Comparison of ENCODE assay signal across 20 cellular contexts in genomic region chr7:106629521-106629920, GRCh38. TPM values are rescaled to one million over a fixed set of nuclear protein-coding genes. Genes with fewer than 3 reads are reported as not detected.
A peak's percentile ranks its signal among the peaks of the same experiment; 100 is the strongest.
DNase-seq lines count a peak whose midpoint lies in the region; TF ChIP-seq lines count a peak whose summit lies in the region.
"Had no signal": no experiment of that assay in that cellular context is flagged by ENCODE, and none has a peak within 500 bp of the region (broad histone marks: within the 10 kb centered on the region; RNA-seq: fewer than 3 reads in every experiment).

No MANE protein-coding gene starts in this region.

- H3K4me3 Mint-ChIP-seq in HFFc6 (peak overlapping the region; percentile 71; the same call in 1 of the 2 replicates), MCF 10A (ENCODE audit: unreplicated experiment) (no peak overlapping the region)
- H3K4me3 Mint-ChIP-seq: IgD-negative memory B cell had no signal

- POLR2A ChIA-PET in MCF 10A (lab: Yijun Ruan, JAX), result no interaction called here

- intact Hi-C loops in MCF 10A (cut with micrococcal nuclease), result no loop called here

- no peaks in the 10 kb centered on the region for H3K9me3 Mint-ChIP-seq in HFFc6
- no peaks in the 10 kb centered on the region for H3K9me3 Mint-ChIP-seq in MCF 10A (ENCODE audit: unreplicated experiment)
- H3K9me3 Mint-ChIP-seq: IgD-negative memory B cell had no signal

- DNase-seq in AG08396 (ENCODE audit: low spot score), result peak; percentile 31
- peak; percentile 57 for DNase-seq in HFFc6
- DNase-seq in dermis blood vessel endothelial cell, result peak; percentile 25
- peak; percentile 31 for DNase-seq in myocyte (ENCODE audit: low read depth)
- DNase-seq in MCF 10A (ENCODE audit: unreplicated experiment), result no peak
- DNase-seq in inferior parietal cortex (ENCODE audit: extremely low spot score), result no peak
- DNase-seq in NCI-H2171 (lab: John Stamatoyannopoulos, UW), result no peak
- no peak for DNase-seq in effector CD8-positive, alpha-beta T cell (lab: John Stamatoyannopoulos, UW)
- DNase-seq: activated CD4-positive, alpha-beta T cell treated with anti-CD3 and anti-CD28 coated beads for 4 hours; activated CD8-positive, alpha-beta memory T cell treated with anti-CD3 and anti-CD28 coated beads for 24 hours; activated T-cell treated with anti-CD3 and anti-CD28 coated beads, Interleukin-2, amount 50 U/mL, for 1 hour; amygdala; C1 segment of cervical spinal cord; central memory CD4-positive, alpha-beta T cell; NCI-H1436; NCI-H446; NCI-H82; psoas muscle; upper lobe of left lung had no signal

- CTCF ChIA-PET in MCF 10A (lab: Yijun Ruan, JAX), result interaction anchor here (0.6 to 1.0 kb wide), 2 partner anchors 14 to 326 kb away, joined by 3 read pairs; no protein-coding TSS in a partner anchor

- peaks cover 17% of the 10 kb centered on the region for H3K4me1 Mint-ChIP-seq in HFFc6 (ENCODE audit: low read depth)
- no peaks in the 10 kb centered on the region for H3K4me1 Mint-ChIP-seq in MCF 10A (ENCODE audit: insufficient read depth, unreplicated experiment)
- H3K4me1 Mint-ChIP-seq: IgD-negative memory B cell had no signal

- no peak for TF ChIP-seq CTCF in HFFc6 (IDR thresholded peaks at IDR 0.05)
- no peak for TF ChIP-seq CTCF in MCF 10A (IDR thresholded peaks at IDR 0.05; ENCODE audit: unreplicated experiment)

- H3K27me3 Mint-ChIP-seq in HFFc6 (ENCODE audit: insufficient read depth) (peaks cover 3% of the 10 kb centered on the region; the same call in 1 of the 2 replicates), MCF 10A (ENCODE audit: insufficient read depth, unreplicated experiment) (no peaks in the 10 kb centered on the region)
- H3K27me3 Mint-ChIP-seq: IgD-negative memory B cell had no signal

- H3K36me3 Mint-ChIP-seq in HFFc6 (ENCODE audit: low read depth) (peaks cover 36% of the 10 kb centered on the region), MCF 10A (ENCODE audit: insufficient read depth, unreplicated experiment) (peaks cover 5% of the 10 kb centered on the region)
- H3K36me3 Mint-ChIP-seq: IgD-negative memory B cell had no signal

- no TSS peak for BruUV-seq in MCF 10A (replicated peaks; lab: Mats Ljungman, UMichigan)

- no peak overlapping the region; the same call in 1 of the 2 replicates for H3K27ac Mint-ChIP-seq in HFFc6
- no peak overlapping the region for H3K27ac Mint-ChIP-seq in MCF 10A (ENCODE audit: low read depth, unreplicated experiment)
- H3K27ac Mint-ChIP-seq: IgD-negative memory B cell had no signal

RNA-seq across cellular contexts. Expression of gene CCDC71L, which starts 31.4 kb away (rescaled TPM):
- total RNA-seq in HFFc6 (2021; fragmentation: NEBNext Ultra II Directional; extraction: Animal tissue kit (Norgen Biotek cat#: 25700)), result 100 to 1,000 TPM; 109 to 154 (median 119) TPM
- total RNA-seq in dermis blood vessel endothelial cell, result 73.2 and 99.6 TPM in 2 replicates
- total RNA-seq in myocyte, result 33.4 and 52.7 TPM in 2 replicates
- polyA plus RNA-seq in myocyte (2012), result 31.3 TPM
- total RNA-seq in MCF 10A (2022), result 11.4 and 13.0 TPM in 2 replicates

Comparison
In these comparisons a context has a peak if more than half of its experiments do, and no peak if none do; other contexts are left out.
1. DNase-seq: peak in AG08396 (single experiment), HFFc6 (single experiment), dermis blood vessel endothelial cell (single experiment) and myocyte (single experiment); none in MCF 10A (single experiment), inferior parietal cortex (single experiment), NCI-H2171 (single experiment) and effector CD8-positive, alpha-beta T cell (single experiment).